Comparison of ENCODE assay signal across 18 cellular contexts in genomic region chr5:143214890-143215289, GRCh38.
DNase-seq lines count a peak whose midpoint lies in the region; ATAC-seq, FAIRE-seq and TF ChIP-seq lines count a peak whose summit lies in the region.
"Had no signal": no experiment of that assay in that cellular context is flagged by ENCODE, and none has a peak within 500 bp of the region (broad histone marks: within the 10 kb centered on the region; RNA-seq: fewer than 3 reads in every experiment).

No MANE protein-coding gene starts in this region.

- H3K9ac ChIP-seq in BLaER1: no peak overlapping the region
- H3K9ac ChIP-seq: GM23248 had no signal

- peak overlapping the region; percentile 81 for H3K4me2 ChIP-seq in BLaER1

- H3K4me1 ChIP-seq in BLaER1 (peaks cover 32% of the 10 kb centered on the region), heart right ventricle (peaks cover 6 to 69% (median 52%) of the 10 kb centered on the region in 9 donors)

- no peaks in the 10 kb centered on the region for H4K20me1 ChIP-seq in BLaER1

- peak; percentile 56 for TF ChIP-seq POLR2A in GM12892 (IDR thresholded peaks at IDR 0.05; ENCODE audit: low read depth, low read length)

- DNase-seq in GM12892 (ENCODE audit: insufficient read length) (no peak), SHP77 treated with DMSO at 0.1 percent for 48 hours (lab: John Stamatoyannopoulos, UW) (peak; percentile 35), left kidney (ENCODE audit: low read depth, low spot score) (peak; percentile 90), coronary artery (ENCODE audit: low spot score) (no peak), heart right ventricle (no peak)
- no peak for DNase-seq in activated T-cell treated with anti-CD3 and anti-CD28 coated beads, Interleukin-2, amount 50 U/mL, for 48 hours
- DNase-seq: Caco-2; CD4-positive, CD25-positive, alpha-beta regulatory T cell; DMS153; EL; GM23248; NCI-H1048; NCI-H146; NCI-H2081; NCI-H510A treated with DMSO at 0.1 percent for 48 hours; PC-3 had no signal

- H3K27ac ChIP-seq in BLaER1 (no peak overlapping the region; the same call in 1 of the 2 replicates), coronary artery (no peak overlapping the region), heart right ventricle (peak overlapping the region in 2 of 10 donors; percentile 77 to 79)
- H3K27ac ChIP-seq: GM23248 had no signal

- no peak for TF ChIP-seq CTCF in coronary artery (IDR thresholded peaks at IDR 0.05)
- no peak for TF ChIP-seq CTCF in heart right ventricle (IDR thresholded peaks at IDR 0.05)

- H3K27me3 ChIP-seq in BLaER1 (no peaks in the 10 kb centered on the region), heart right ventricle (no peaks in the 10 kb centered on the region)

- intact Hi-C loops in heart right ventricle (cut with DNase I): loop anchor here in 3 of 10 donors (5.0 to 10.0 kb wide), 5 partner anchors 177 to 610 kb away; partner anchors contain the start of gene NR3C1 (in 2 of the 3)

- no peak for FAIRE-seq in GM12892 (lab: Jason Lieb, UNC)

- ATAC-seq in GM21576 (IDR thresholded peaks at IDR 0.05; ENCODE audit: unreplicated experiment): no peak
- no peak for ATAC-seq in heart right ventricle
- ATAC-seq: PC-3 had no signal

- H3K4me3 ChIP-seq in BLaER1 (no peak overlapping the region), coronary artery (no peak overlapping the region), heart right ventricle (no peak overlapping the region)
- H3K4me3 ChIP-seq: GM23248 had no signal

- H3K36me3 ChIP-seq in BLaER1: peaks cover 12% of the 10 kb centered on the region; the same call in 1 of the 2 replicates
- H3K36me3 ChIP-seq in heart right ventricle: peaks cover 0 to 56% (median 15%) of the 10 kb centered on the region in 9 donors

- no peaks in the 10 kb centered on the region for H3K9me3 ChIP-seq in BLaER1
- H3K9me3 ChIP-seq in heart right ventricle: no peaks in the 10 kb centered on the region
- H3K9me3 ChIP-seq: Caco-2 had no signal

- 78 to 80% methylated on average over 6 of the region's 6 CpGs for WGBS in heart right ventricle, 2 donors

Comparison
In these comparisons a context has a peak if more than half of its experiments do, and no peak if none do; other contexts are left out.
1. DNase-seq: peak in SHP77 treated with DMSO at 0.1 percent for 48 hours (single experiment) and left kidney (single experiment); none in GM12892 (single experiment), coronary artery (single experiment), heart right ventricle (0 of 2) and activated T-cell treated with anti-CD3 and anti-CD28 coated beads, Interleukin-2, amount 50 U/mL, for 48 hours (0 of 2).